22 cellular contexts compared by ENCODE assay signal in genomic region chr1:214219916-214220315, GRCh38.
DNase-seq lines count a peak whose midpoint lies in the region; ATAC-seq, FAIRE-seq and TF ChIP-seq lines count a peak whose summit lies in the region.
"Had no signal": no experiment of that assay in that cellular context is flagged by ENCODE, and none has a peak within 500 bp of the region (broad histone marks: within the 10 kb centered on the region; RNA-seq: fewer than 3 reads in every experiment).

No MANE protein-coding gene starts in this region.

- CTCF ChIA-PET in IMR-90 (lab: Yijun Ruan, JAX): interaction anchor here (0.6 kb wide), 1 partner anchor 12 kb away, joined by 5 read pairs; no protein-coding TSS in a partner anchor
- CTCF ChIA-PET in HepG2 (lab: Yijun Ruan, JAX; ENCODE audit: low intra/inter-chr PET ratio, low total read pairs): no interaction called here

- TF ChIP-seq CTCF in IMR-90 (conservative IDR thresholded peaks at IDR 0.05; ENCODE audit: low read depth, low read length) (no peak), bronchial epithelial cell (IDR thresholded peaks at IDR 0.05; ENCODE audit: insufficient read depth, low read length, severe bottlenecking) (no peak), HepG2 (CRISPR knock-in tag; IDR thresholded peaks at IDR 0.05) (no peak)

- no peak overlapping the region for H3K14ac ChIP-seq in IMR-90 (replicated peaks; ENCODE audit: low read depth, low read length)

- H3K9me3 ChIP-seq in IMR-90 (ENCODE audit: control insufficient read depth, insufficient read depth, low read length): no peaks in the 10 kb centered on the region
- H3K9me3 ChIP-seq in HepG2 (ENCODE audit: low read length): no peaks in the 10 kb centered on the region

- H2AFZ ChIP-seq in IMR-90 (replicated peaks; ENCODE audit: low read length, poor library complexity) (no peak overlapping the region), HepG2 (ENCODE audit: low read length) (no peak overlapping the region)

- dilution Hi-C loops in IMR-90 (cut with HindIII; ENCODE audit: low sequenced_read_pairs, unreplicated experiment): no loop called here

- no peak overlapping the region for H3K56ac ChIP-seq in IMR-90 (ENCODE audit: extremely low read depth, insufficient read depth, low read length)
- no peak overlapping the region for H3K56ac ChIP-seq in mesendoderm (ENCODE audit: low read length)

- H3K4ac ChIP-seq in IMR-90 (ENCODE audit: low read depth, low read length) (no peak overlapping the region), mesendoderm (ENCODE audit: low read depth, low read length) (no peak overlapping the region)

- H3K4me2 ChIP-seq in IMR-90 (ENCODE audit: low read depth, low read length) (no peak overlapping the region), HepG2 (ENCODE audit: low read depth, low read length) (peak overlapping the region; percentile 22; the same call in 1 of the 2 replicates), mesendoderm (ENCODE audit: low read length) (no peak overlapping the region)

- H2BK15ac ChIP-seq in IMR-90 (ENCODE audit: low read depth, low read length) (no peak overlapping the region), mesendoderm (replicated peaks; ENCODE audit: low read depth) (no peak overlapping the region)

- in situ Hi-C loops in Caki2 (cut with HindIII; ENCODE audit: low pct_unique_long_range_greater_than_20kb, low sequenced_read_pairs): no loop called here
- in situ Hi-C loops in IMR-90 (cut with MboI; ENCODE audit: low sequenced_read_pairs): loop anchor here (10.0 kb wide), 1 partner anchor 365 kb away; no protein-coding TSS in a partner anchor
- in situ Hi-C loops in HepG2 (cut with HindIII; ENCODE audit: extremely low pct_ligation_motif_present, low pct_unique_long_range_greater_than_20kb): loop anchor here (5.0 to 10.0 kb wide), 2 partner anchors 112 to 365 kb away; no protein-coding TSS in a partner anchor

- FAIRE-seq in bronchial epithelial cell (lab: Jason Lieb, UNC) (no peak), HepG2 (lab: Jason Lieb, UNC) (no peak)
- FAIRE-seq: A204.1, GM12891, GM19239 had no signal

- H3K4me3 ChIP-seq in IMR-90 (ENCODE audit: insufficient read depth, low read depth, low read length) (no peak overlapping the region), bronchial epithelial cell (ENCODE audit: low read depth, low read length) (no peak overlapping the region), HepG2 (replicated peaks in 1 of 3; ENCODE audit: insufficient read depth in 1 of 3, low read depth in 2 of 3, low read length in 3 of 3) (no peak overlapping the region), mesendoderm (ENCODE audit: low read length) (no peak overlapping the region)

- H3K36me3 ChIP-seq in IMR-90 (ENCODE audit: control insufficient read depth, insufficient read depth, low read length) (no peaks in the 10 kb centered on the region), bronchial epithelial cell (ENCODE audit: control insufficient read depth, insufficient read depth, low read length) (no peaks in the 10 kb centered on the region), HepG2 (replicated peaks in 1 of 2; ENCODE audit: control insufficient read depth in 1 of 2, insufficient read depth in 2 of 2, low read length in 2 of 2) (no peaks in the 10 kb centered on the region), mesendoderm (ENCODE audit: control insufficient read depth, insufficient read depth, low read length) (no peaks in the 10 kb centered on the region)

- H3K27me3 ChIP-seq in IMR-90 (ENCODE audit: control insufficient read depth, insufficient read depth, low read length) (peaks cover 42% of the 10 kb centered on the region), bronchial epithelial cell (ENCODE audit: control insufficient read depth, insufficient read depth, low read length) (no peaks in the 10 kb centered on the region), HepG2 (ENCODE audit: control insufficient read depth in 1 of 2, insufficient read depth in 2 of 2, low read length in 2 of 2) (0 out of 5 replicates have a peak, but pooled peaks cover 0 to 6% of the 10 kb centered on the region in 2 experiments), mesendoderm (ENCODE audit: insufficient read depth, low read length, poor library complexity) (no peaks in the 10 kb centered on the region)

- H3K18ac ChIP-seq in IMR-90 (ENCODE audit: low read depth, low read length): no peak overlapping the region
- H3K18ac ChIP-seq in mesendoderm (ENCODE audit: low read length): no peak overlapping the region

- TF ChIP-seq POLR2A in IMR-90 (IDR thresholded peaks at IDR 0.05; ENCODE audit: low read depth, low read length) (no peak), HepG2 (IDR thresholded peaks at IDR 0.05; ENCODE audit: insufficient read depth in 1 of 2, low read depth in 2 of 2, low read length in 2 of 2) (no peak)

- no peaks in the 10 kb centered on the region; the same call in 1 of the 2 replicates for H3K9me1 ChIP-seq in IMR-90 (ENCODE audit: insufficient read depth, low read length)

- no peak overlapping the region for H2AK9ac ChIP-seq in IMR-90 (replicated peaks; ENCODE audit: low read depth, low read length, poor library complexity)

- H3K4me1 ChIP-seq in IMR-90 (ENCODE audit: control insufficient read depth, insufficient read depth, low read length) (no peaks in the 10 kb centered on the region), HepG2 (ENCODE audit: insufficient read depth, low read length) (peaks cover 21% of the 10 kb centered on the region), mesendoderm (ENCODE audit: control insufficient read depth, low read depth, low read length) (no peaks in the 10 kb centered on the region)

- H3K9ac ChIP-seq in IMR-90 (ENCODE audit: low read depth, low read length) (no peak overlapping the region), HepG2 (ENCODE audit: insufficient read depth, low read depth, low read length) (no peak overlapping the region), mesendoderm (ENCODE audit: low read length) (no peak overlapping the region)

- no peak for TF ChIP-seq EP300 in HepG2 (IDR thresholded peaks at IDR 0.05; ENCODE audit: low read depth in 2 of 2, low read length in 2 of 2)
- no peak for TF ChIP-seq EP300 in HepG2 (CRISPR knock-in tag; IDR thresholded peaks at IDR 0.05; ENCODE audit: borderline replicate concordance)

- no peak for TF ChIP-seq RAD21 in IMR-90 (IDR thresholded peaks at IDR 0.05; ENCODE audit: low read length)
- no peak for TF ChIP-seq RAD21 in HepG2 (CRISPR knock-in tag; IDR thresholded peaks at IDR 0.05)

- POLR2A ChIA-PET in IMR-90 (lab: Charles Lee; ENCODE audit: unreplicated experiment): no interaction called here
- POLR2A ChIA-PET in HepG2 (lab: Yijun Ruan, JAX): no interaction called here

- H4K5ac ChIP-seq in IMR-90 (ENCODE audit: low read depth, low read length): no peak overlapping the region
- H4K5ac ChIP-seq in mesendoderm (ENCODE audit: low read length): no peak overlapping the region

- H2BK120ac ChIP-seq in IMR-90 (ENCODE audit: low read depth, low read length) (no peak overlapping the region), mesendoderm (ENCODE audit: low read depth, low read length) (no peak overlapping the region)

- H2AK5ac ChIP-seq in IMR-90 (ENCODE audit: low read depth, low read length) (no peak overlapping the region), mesendoderm (ENCODE audit: low read length) (no peak overlapping the region)

- H3K23ac ChIP-seq in IMR-90 (ENCODE audit: low read depth, low read length): no peak overlapping the region
- no peak overlapping the region for H3K23ac ChIP-seq in mesendoderm (ENCODE audit: low read length)

- H3K27ac ChIP-seq in IMR-90 (ENCODE audit: insufficient read depth, low read length) (no peak overlapping the region), HepG2 (ENCODE audit: extremely low read length, insufficient read depth, low read length) (no peak overlapping the region), mesendoderm (ENCODE audit: low read depth, low read length) (no peak overlapping the region)

- H2BK20ac ChIP-seq in IMR-90 (ENCODE audit: low read depth, low read length): no peak overlapping the region

- H3K79me2 ChIP-seq in HepG2 (ENCODE audit: insufficient read depth, low read length): no peaks in the 10 kb centered on the region
- no peaks in the 10 kb centered on the region for H3K79me2 ChIP-seq in mesendoderm (ENCODE audit: control insufficient read depth, insufficient read depth, low read length)

- DNase-seq in Caki2 (ENCODE audit: low read depth) (peak; percentile 39), IMR-90 (peak; percentile 6), bronchial epithelial cell (ENCODE audit: low read depth) (peak; percentile 33), HepG2 (ENCODE audit: low spot score) (peak; percentile 54), mesendoderm (no peak)
- DNase-seq in effector CD8-positive, alpha-beta T cell (lab: John Stamatoyannopoulos, UW): no peak
- DNase-seq in activated naive CD4-positive, alpha-beta T cell treated with anti-CD3 and anti-CD28 coated beads, Interleukin-2, amount 50 U/mL, for 16 hours: no peak
- no peak for DNase-seq in activated CD4-positive, alpha-beta T cell treated with anti-CD3 and anti-CD28 coated beads, Interleukin-2, amount 50 U/mL, for 4 hours
- DNase-seq: Calu3; CD4-positive, alpha-beta T cell; GOT3; NCI-H1048; NCI-H1436 treated with DMSO at 0.1 percent for 48 hours; NCI-H2081 treated with DMSO at 0.1 percent for 48 hours; PC-3; RPMI8226; SIG-M5 had no signal

- BruUV-seq in IMR-90 (replicated peaks; lab: Mats Ljungman, UMichigan) (no TSS peak), HepG2 (replicated peaks; lab: Mats Ljungman, UMichigan) (no TSS peak)

- H4K8ac ChIP-seq in IMR-90 (ENCODE audit: low read depth in 2 of 2, low read length in 2 of 2): no peak overlapping the region
- no peak overlapping the region for H4K8ac ChIP-seq in mesendoderm (ENCODE audit: low read depth, low read length)

- H4K91ac ChIP-seq in IMR-90 (ENCODE audit: insufficient read depth, low read depth, low read length): no peak overlapping the region

- H2BK5ac ChIP-seq in IMR-90 (ENCODE audit: low read depth, low read length, poor library complexity, severe bottlenecking): no peak overlapping the region
- no peak overlapping the region for H2BK5ac ChIP-seq in mesendoderm (ENCODE audit: low read length)

- H3K79me1 ChIP-seq in IMR-90 (ENCODE audit: low read depth in 1 of 2, low read length in 2 of 2) (no peaks in the 10 kb centered on the region), mesendoderm (ENCODE audit: low read length) (no peaks in the 10 kb centered on the region)

- ATAC-seq in IMR-90 (ENCODE audit: low read depth) (no peak), HepG2 (peak; percentile 79)
- ATAC-seq: HCT116, PC-3, SK-N-SH treated with all-trans-retinoic acid at 6 μM for 48 hours had no signal

- no CpG with 5 or more reads among the region's 4 CpGs for WGBS in IMR-90 (ENCODE audit: extremely low coverage in 2 of 2, insufficient read length in 1 of 2), 2 experiments
- 6% methylated on average over 4 of the region's 4 CpGs for WGBS in HepG2 (ENCODE audit: low lambda C conversion rate)
- WGBS in mesendoderm (ENCODE audit: extremely low coverage, insufficient coverage, low lambda C conversion rate): no CpG with 5 or more reads among the region's 4 CpGs

- intact Hi-C loops in IMR-90 (cut with micrococcal nuclease): no loop called here
- intact Hi-C loops in HepG2 (cut with micrococcal nuclease; ENCODE audit: unreplicated experiment): loop anchor here (10.0 kb wide), 1 partner anchor 365 kb away; no protein-coding TSS in a partner anchor

- H4K20me1 ChIP-seq in IMR-90 (ENCODE audit: insufficient read depth, low read length) (no peaks in the 10 kb centered on the region), HepG2 (ENCODE audit: insufficient read depth, low read length) (no peaks in the 10 kb centered on the region)

TF ChIP-seq in HepG2, 621 proteins besides CTCF, POLR2A, EP300 and RAD21 (continues in another document):
- TF ChIP-seq SPEN (CRISPR knock-in tag; IDR thresholded peaks at IDR 0.05; ENCODE audit: low read depth): no peak

Comparison
In these comparisons a context has a peak if more than half of its experiments do, and no peak if none do; other contexts are left out.
1. DNase-seq: peak in Caki2 (single experiment), IMR-90 (single experiment), bronchial epithelial cell (single experiment) and HepG2 (single experiment); none in effector CD8-positive, alpha-beta T cell (single experiment), mesendoderm (single experiment), activated naive CD4-positive, alpha-beta T cell treated with anti-CD3 and anti-CD28 coated beads, Interleukin-2, amount 50 U/mL, for 16 hours (single experiment) and activated CD4-positive, alpha-beta T cell treated with anti-CD3 and anti-CD28 coated beads, Interleukin-2, amount 50 U/mL, for 4 hours (0 of 2).